In genomic region chr2:45000921-45001628, GRCh38 we compare ENCODE assay signal across 10 cellular contexts. TPM values are rescaled to one million over a fixed set of nuclear protein-coding genes. Genes with fewer than 3 reads are reported as not detected.
DNase-seq lines count a peak whose midpoint lies in the region; ATAC-seq and TF ChIP-seq lines count a peak whose summit lies in the region.
"Had no signal": no experiment of that assay in that cellular context is flagged by ENCODE, and none has a peak within 500 bp of the region (broad histone marks: within the 10 kb centered on the region; RNA-seq: fewer than 3 reads in every experiment).

No MANE protein-coding gene starts in this region.

- no peak overlapping the region for H3K27ac Mint-ChIP-seq in CD4-positive, alpha-beta memory T cell
- no peak overlapping the region for H3K27ac Mint-ChIP-seq in activated CD8-positive, alpha-beta T cell treated with anti-CD3 and anti-CD28 coated beads for 36 hours

- no peak overlapping the region for H3K4me3 ChIP-seq in CD4-positive, alpha-beta memory T cell (ENCODE audit: low read length in 2 of 2)
- H3K4me3 ChIP-seq in osteoblast (ENCODE audit: insufficient read depth, low read length) = peak overlapping the region; percentile 61

- no peak overlapping the region for H3K27ac ChIP-seq in CD4-positive, alpha-beta memory T cell (ENCODE audit: low read depth, low read length)
- H3K27ac ChIP-seq in foreskin keratinocyte (no peak overlapping the region), osteoblast (ENCODE audit: low read depth, low read length) (no peak overlapping the region)

- CTCF ChIA-PET in CD4-positive, alpha-beta memory T cell (lab: Charles Lee; ENCODE audit: partially characterized antibody) = no interaction called here
- CTCF ChIA-PET in activated CD8-positive, alpha-beta T cell treated with anti-CD3 and anti-CD28 coated beads for 36 hours (lab: Charles Lee) = interaction anchor here (0.8 to 2.3 kb wide), 4 partner anchors 16 to 521 kb away, joined by 3 to 10 read pairs (median 4); no protein-coding TSS in a partner anchor

- POLR2A ChIA-PET in CD4-positive, alpha-beta memory T cell (lab: Charles Lee; ENCODE audit: partially characterized antibody) = no interaction called here
- POLR2A ChIA-PET in activated CD8-positive, alpha-beta T cell treated with anti-CD3 and anti-CD28 coated beads for 36 hours (lab: Charles Lee) = no interaction called here

- H3K9me3 Mint-ChIP-seq in CD4-positive, alpha-beta memory T cell = peaks cover 0 to 8% (median 0%) of the 10 kb centered on the region in 8 donors
- no peaks in the 10 kb centered on the region for H3K9me3 Mint-ChIP-seq in activated CD8-positive, alpha-beta T cell treated with anti-CD3 and anti-CD28 coated beads for 36 hours

- peak overlapping the region; percentile 87 for H2AFZ ChIP-seq in osteoblast (ENCODE audit: low read length)

- DNase-seq in CD4-positive, alpha-beta memory T cell = no peak
- DNase-seq in activated CD8-positive, alpha-beta T cell treated with anti-CD3 and anti-CD28 coated beads for 36 hours = no peak
- no peak for DNase-seq in foreskin keratinocyte
- peak; percentile 89 for DNase-seq in osteoblast (ENCODE audit: insufficient read length, low spot score, missing footprints)
- DNase-seq in COR-L47 (lab: John Stamatoyannopoulos, UW) = no peak
- no peak for DNase-seq in stimulated activated CD8-positive, alpha-beta memory T cell treated with anti-CD3 and anti-CD28 coated beads, Interleukin-4, amount 100 ng/mL, for 48 hours
- DNase-seq: DMS79 treated with DMSO at 0.1 percent for 48 hours had no signal

- peaks cover 9 to 26% (median 20%) of the 10 kb centered on the region in 4 donors for H3K4me1 Mint-ChIP-seq in CD4-positive, alpha-beta memory T cell
- H3K4me1 Mint-ChIP-seq in activated CD8-positive, alpha-beta T cell treated with anti-CD3 and anti-CD28 coated beads for 36 hours (ENCODE audit: low read depth) = peaks cover 12% of the 10 kb centered on the region

- H3K79me2 ChIP-seq in osteoblast (ENCODE audit: insufficient read depth, low read length) = peaks cover 7% of the 10 kb centered on the region

- no peak for ATAC-seq in activated CD8-positive, alpha-beta T cell treated with anti-CD3 and anti-CD28 coated beads for 36 hours
- ATAC-seq in foreskin keratinocyte (peak; percentile 46), HG02885 (IDR thresholded peaks at IDR 0.05; ENCODE audit: poor library complexity, unreplicated experiment) (no peak), HG02759 (IDR thresholded peaks at IDR 0.05; ENCODE audit: unreplicated experiment) (no peak)

- peak overlapping the region; percentile 73 for H3K4me2 ChIP-seq in osteoblast (ENCODE audit: insufficient read depth, low read length)

- peaks cover 57 to 58% of the 10 kb centered on the region in 2 donors for H3K27me3 Mint-ChIP-seq in CD4-positive, alpha-beta memory T cell
- H3K27me3 Mint-ChIP-seq in activated CD8-positive, alpha-beta T cell treated with anti-CD3 and anti-CD28 coated beads for 36 hours = peaks cover 76% of the 10 kb centered on the region

- H4K20me1 ChIP-seq in osteoblast (ENCODE audit: insufficient read depth, low read length) = peaks cover 2% of the 10 kb centered on the region

- no peak for TF ChIP-seq CTCF in activated CD8-positive, alpha-beta T cell treated with anti-CD3 and anti-CD28 coated beads for 36 hours (IDR thresholded peaks at IDR 0.05)
- TF ChIP-seq CTCF in foreskin keratinocyte (conservative IDR thresholded peaks at IDR 0.05) (no peak), osteoblast (IDR thresholded peaks at IDR 0.05; ENCODE audit: extremely low read depth, low read depth, low read length) (no peak)

- H3K36me3 Mint-ChIP-seq in CD4-positive, alpha-beta memory T cell = peaks cover 0 to 4% of the 10 kb centered on the region in 2 donors
- H3K36me3 Mint-ChIP-seq in activated CD8-positive, alpha-beta T cell treated with anti-CD3 and anti-CD28 coated beads for 36 hours (ENCODE audit: low read depth) = no peaks in the 10 kb centered on the region

- peak overlapping the region in 7 of 8 donors; percentile 41 to 76 (median 65) for H3K4me3 Mint-ChIP-seq in CD4-positive, alpha-beta memory T cell
- peak overlapping the region; percentile 44 for H3K4me3 Mint-ChIP-seq in activated CD8-positive, alpha-beta T cell treated with anti-CD3 and anti-CD28 coated beads for 36 hours

- H3K4me1 ChIP-seq in CD4-positive, alpha-beta memory T cell (ENCODE audit: insufficient read depth, low read length) = peaks cover 20% of the 10 kb centered on the region
- H3K4me1 ChIP-seq in foreskin keratinocyte = no peaks in the 10 kb centered on the region
- H3K4me1 ChIP-seq in osteoblast (ENCODE audit: insufficient read depth, low read length) = no peaks in the 10 kb centered on the region

- peaks cover 27% of the 10 kb centered on the region for H3K27me3 ChIP-seq in CD4-positive, alpha-beta memory T cell (ENCODE audit: insufficient read depth, low read length)
- H3K27me3 ChIP-seq in foreskin keratinocyte = peaks cover 99% of the 10 kb centered on the region
- H3K27me3 ChIP-seq in osteoblast (ENCODE audit: insufficient read depth, low read length) = peaks cover 11% of the 10 kb centered on the region

- intact Hi-C loops in CD4-positive, alpha-beta memory T cell (cut with micrococcal nuclease) = no loop called here
- intact Hi-C loops in activated CD8-positive, alpha-beta T cell treated with anti-CD3 and anti-CD28 coated beads for 36 hours (cut with micrococcal nuclease) = loop anchor here (5.0 kb wide), 1 partner anchor 69 kb away; no protein-coding TSS in a partner anchor

- H3K9me3 ChIP-seq in CD4-positive, alpha-beta memory T cell (ENCODE audit: control insufficient read depth in 1 of 2, low read length in 2 of 2) = no peaks in the 10 kb centered on the region
- no peaks in the 10 kb centered on the region for H3K9me3 ChIP-seq in osteoblast (ENCODE audit: low read depth, low read length)

- H3K36me3 ChIP-seq in CD4-positive, alpha-beta memory T cell (ENCODE audit: insufficient read depth, low read length) = no peaks in the 10 kb centered on the region
- peaks cover under 1% of the 10 kb centered on the region for H3K36me3 ChIP-seq in osteoblast (ENCODE audit: insufficient read depth, low read length)

RNA-seq across cellular contexts. Expression of gene SIX2, which starts 8.2 kb away (rescaled TPM):
- total RNA-seq in CD4-positive, alpha-beta memory T cell = not detected
- polyA plus RNA-seq in CD4-positive, alpha-beta memory T cell = not detected
- total RNA-seq in activated CD8-positive, alpha-beta T cell treated with anti-CD3 and anti-CD28 coated beads for 36 hours = not detected
- not detected in 2 replicates for total RNA-seq in foreskin keratinocyte
- polyA plus RNA-seq in foreskin keratinocyte = 0.06 TPM in 1 of 2 replicates, not detected in the other
- total RNA-seq in osteoblast = 14.8 and 15.9 TPM in 2 replicates
- total RNA-seq: lung microvascular endothelial cell had no signal

RNA-seq across cellular contexts. Expression of gene SIX3, which starts 59.6 kb away (rescaled TPM):
- total RNA-seq in CD4-positive, alpha-beta memory T cell = not detected
- not detected for polyA plus RNA-seq in CD4-positive, alpha-beta memory T cell
- not detected for total RNA-seq in activated CD8-positive, alpha-beta T cell treated with anti-CD3 and anti-CD28 coated beads for 36 hours
- not detected in 2 replicates for total RNA-seq in foreskin keratinocyte
- not detected in 2 replicates for polyA plus RNA-seq in foreskin keratinocyte
- total RNA-seq in osteoblast = not detected in 2 replicates
- total RNA-seq: lung microvascular endothelial cell had no signal

Comparison
In these comparisons a context has a peak if more than half of its experiments do, and no peak if none do; other contexts are left out.
1. RNA of gene SIX2, which starts 8.2 kb away (total RNA-seq): 14.8 to 15.9 TPM in osteoblast; not detected in CD4-positive, alpha-beta memory T cell, not detected in activated CD8-positive, alpha-beta T cell treated with anti-CD3 and anti-CD28 coated beads for 36 hours and not detected in foreskin keratinocyte; every median in the first group is over 10 times any median in the second.